25 cellular contexts compared by ENCODE assay signal in genomic region chr20:38979434-38979833, GRCh38.
"Had no signal": no experiment of that assay in that cellular context is flagged by ENCODE, and none has a peak within 500 bp of the region (broad histone marks: within the 10 kb centered on the region; RNA-seq: fewer than 3 reads in every experiment).

No MANE protein-coding gene starts in this region.

- ATAC-seq: activated CD4-positive, alpha-beta T cell treated with anti-CD3 and anti-CD28 coated beads for 36 hours; activated CD8-positive, alpha-beta memory T cell treated with anti-CD3 and anti-CD28 coated beads, Interleukin-2, amount 10 ng/mL, durations not matched to agents 7 days and 5 days; activated CD8-positive, alpha-beta T cell treated with anti-CD3 and anti-CD28 coated beads, Interleukin-2, amount 10 ng/mL, durations not matched to agents 7 days and 5 days; activated naive CD4-positive, alpha-beta T cell treated with anti-CD3 and anti-CD28 coated beads, Interleukin-2, amount 50 U/mL, for 72 hours had no signal

- DNase-seq: activated CD4-positive, alpha-beta memory T cell treated with anti-CD3 and anti-CD28 coated beads for 36 hours; activated CD4-positive, alpha-beta T cell treated with anti-CD3 and anti-CD28 coated beads for 36 hours; activated CD4-positive, alpha-beta T cell treated with anti-CD3 and anti-CD28 coated beads, Interleukin-2, amount 10 ng/mL, durations not matched to agents 24 days and 14 days; activated CD4-positive, CD25-positive, alpha-beta regulatory T cell; activated CD4-positive, CD25-positive, alpha-beta regulatory T cell treated with anti-CD3 and anti-CD28 coated beads, Interleukin-2, amount 50 U/mL, for 72 hours; activated CD8-positive, alpha-beta memory T cell treated with anti-CD3 and anti-CD28 coated beads, Interleukin-2, amount 10 ng/mL, durations not matched to agents 7 days and 5 days; activated CD8-positive, alpha-beta memory T cell treated with anti-CD3 and anti-CD28 coated beads, Interleukin-2, amount 50 U/mL, for 4 hours; activated CD8-positive, alpha-beta T cell treated with anti-CD3 and anti-CD28 coated beads, Interleukin-2, amount 10 ng/mL, durations not matched to agents 7 days and 5 days; activated gamma-delta T cell; activated naive CD4-positive, alpha-beta T cell; activated naive CD4-positive, alpha-beta T cell treated with anti-CD3 and anti-CD28 coated beads, Interleukin-2, amount 10 ng/mL, durations not matched to agents 7 days and 5 days; activated naive CD8-positive, alpha-beta T cell treated with anti-CD3 and anti-CD28 coated beads, Interleukin-2, amount 10 ng/mL, durations not matched to agents 7 days and 5 days; activated T-cell treated with anti-CD3 and anti-CD28 coated beads, Interleukin-2, amount 50 U/mL, for 1 hour; activated T-cell treated with anti-CD3 and anti-CD28 coated beads, Interleukin-2, amount 50 U/mL, for 48 hours; dorsolateral prefrontal cortex; effector memory CD4-positive, alpha-beta T cell; erythroblast; foreskin fibroblast; glutamatergic neuron; T-helper 2 cell had no signal

- H3K9me3 ChIP-seq: ascending aorta, breast epithelium had no signal

- H3K27me3 ChIP-seq: ascending aorta, breast epithelium, cardiac muscle cell, dorsolateral prefrontal cortex had no signal

- H3K27ac ChIP-seq: breast epithelium, cardiac muscle cell, coronary artery had no signal

- H3K4me1 ChIP-seq: breast epithelium had no signal

- H3K4me3 ChIP-seq: ascending aorta, breast epithelium, cardiac muscle cell, coronary artery, dorsolateral prefrontal cortex had no signal

- H3K36me3 ChIP-seq: breast epithelium, cardiac muscle cell had no signal
